8 cellular contexts compared by ENCODE assay signal in genomic region chr17:2852729-2853110, GRCh38. TPM values are rescaled to one million over a fixed set of nuclear protein-coding genes. Genes with fewer than 3 reads are reported as not detected.
A peak's percentile ranks its signal among the peaks of the same experiment; 100 is the strongest.
DNase-seq lines count a peak whose midpoint lies in the region; ATAC-seq and TF ChIP-seq lines count a peak whose summit lies in the region.

No MANE protein-coding gene starts in this region.

- intact Hi-C loops in CD8-positive, alpha-beta T cell (cut with DNase I, micrococcal nuclease), result no loop called here
- intact Hi-C loops in left ventricle myocardium inferior (cut with micrococcal nuclease), result no loop called here

- DNase-seq in CD8-positive, alpha-beta T cell, result no peak
- DNase-seq in SJSA1 (ENCODE audit: low read depth in 1 of 2, low spot score in 2 of 2) (no peak), left ventricle myocardium inferior (no peak), progenitor cell of endocrine pancreas (ENCODE audit: low spot score, unreplicated experiment) (no peak), SK-N-DZ (ENCODE audit: low spot score) (no peak), HEK293T (ENCODE audit: extremely low spot score) (no peak), RKO (ENCODE audit: low spot score) (no peak)
- DNase-seq in activated CD4-positive, CD25-positive, alpha-beta regulatory T cell treated with anti-CD3 and anti-CD28 coated beads, Interleukin-2, amount 50 U/mL, for 72 hours, result no peak

- no peaks in the 10 kb centered on the region for H3K9me3 Mint-ChIP-seq in CD8-positive, alpha-beta T cell
- H3K9me3 Mint-ChIP-seq in progenitor cell of endocrine pancreas (ENCODE audit: low read depth), result no peaks in the 10 kb centered on the region

- CTCF ChIA-PET in CD8-positive, alpha-beta T cell (lab: Charles Lee), result interaction anchor here (1.0 to 10.1 kb wide), 3 partner anchors 15 to 157 kb away, joined by 4 to 167 read pairs (median 9); no protein-coding TSS in a partner anchor
- CTCF ChIA-PET in HEK293T (lab: Yijun Ruan, JAX), result no interaction called here

- no peaks in the 10 kb centered on the region for H3K9me3 ChIP-seq in CD8-positive, alpha-beta T cell (ENCODE audit: low read length)
- no peaks in the 10 kb centered on the region for H3K9me3 ChIP-seq in SJSA1 (replicated peaks)
- no peaks in the 10 kb centered on the region for H3K9me3 ChIP-seq in left ventricle myocardium inferior (replicated peaks)

- peaks cover 12% of the 10 kb centered on the region for H3K27me3 ChIP-seq in CD8-positive, alpha-beta T cell (ENCODE audit: insufficient read depth, low read length)
- H3K27me3 ChIP-seq in SJSA1 (replicated peaks) (peaks cover 6% of the 10 kb centered on the region; the same call in 1 of the 2 replicates), left ventricle myocardium inferior (ENCODE audit: low read depth) (peaks cover 11% of the 10 kb centered on the region)

- H3K27me3 Mint-ChIP-seq in CD8-positive, alpha-beta T cell (ENCODE audit: low read depth), result peaks cover 38% of the 10 kb centered on the region
- no peaks in the 10 kb centered on the region for H3K27me3 Mint-ChIP-seq in progenitor cell of endocrine pancreas

- TF ChIP-seq CTCF in CD8-positive, alpha-beta T cell (IDR thresholded peaks at IDR 0.05), result no peak
- TF ChIP-seq CTCF in left ventricle myocardium inferior (IDR thresholded peaks at IDR 0.05; ENCODE audit: borderline replicate concordance) (no peak), progenitor cell of endocrine pancreas (IDR thresholded peaks at IDR 0.05; ENCODE audit: unreplicated experiment) (no peak)

- H3K36me3 Mint-ChIP-seq in CD8-positive, alpha-beta T cell, result no peaks in the 10 kb centered on the region
- no peaks in the 10 kb centered on the region for H3K36me3 Mint-ChIP-seq in progenitor cell of endocrine pancreas (ENCODE audit: insufficient read depth)

- no peak overlapping the region for H3K27ac ChIP-seq in CD8-positive, alpha-beta T cell (ENCODE audit: low read depth, low read length)
- H3K27ac ChIP-seq in SJSA1 (no peak overlapping the region), left ventricle myocardium inferior (replicated peaks) (peak overlapping the region; percentile 88)

- H3K4me3 Mint-ChIP-seq in CD8-positive, alpha-beta T cell, result peak overlapping the region; percentile 69
- H3K4me3 Mint-ChIP-seq in progenitor cell of endocrine pancreas (ENCODE audit: low read depth), result peak overlapping the region; percentile 58

- POLR2A ChIA-PET in CD8-positive, alpha-beta T cell (lab: Charles Lee), result interaction anchor here (0.6 kb wide), 1 partner anchor 66 kb away, joined by 3 read pairs; no protein-coding TSS in a partner anchor
- POLR2A ChIA-PET in HEK293T (lab: Yijun Ruan, JAX), result interaction anchor here (1.3 kb wide), 1 partner anchor 36 kb away, joined by 3 read pairs; no protein-coding TSS in a partner anchor

- no peak overlapping the region for H3K27ac Mint-ChIP-seq in CD8-positive, alpha-beta T cell
- no peak overlapping the region for H3K27ac Mint-ChIP-seq in progenitor cell of endocrine pancreas

- peak overlapping the region; percentile 27 for H3K4me3 ChIP-seq in CD8-positive, alpha-beta T cell (ENCODE audit: low read depth, low read length)
- H3K4me3 ChIP-seq in SJSA1, result peak overlapping the region; percentile 48
- peak overlapping the region; percentile 78 for H3K4me3 ChIP-seq in left ventricle myocardium inferior

- peaks cover 24% of the 10 kb centered on the region for H3K4me1 Mint-ChIP-seq in CD8-positive, alpha-beta T cell (ENCODE audit: low read depth)
- peaks cover 35% of the 10 kb centered on the region for H3K4me1 Mint-ChIP-seq in progenitor cell of endocrine pancreas (ENCODE audit: low read depth)

- no peak for ATAC-seq in CD8-positive, alpha-beta T cell

- peaks cover 12% of the 10 kb centered on the region for H3K4me1 ChIP-seq in CD8-positive, alpha-beta T cell (ENCODE audit: insufficient read depth, low read length)
- H3K4me1 ChIP-seq in SJSA1 (replicated peaks) (peaks cover 22% of the 10 kb centered on the region), left ventricle myocardium inferior (peaks cover 59% of the 10 kb centered on the region)

- no peaks in the 10 kb centered on the region for H3K36me3 ChIP-seq in CD8-positive, alpha-beta T cell (ENCODE audit: insufficient read depth, low read length)
- no peaks in the 10 kb centered on the region for H3K36me3 ChIP-seq in SJSA1
- H3K36me3 ChIP-seq in left ventricle myocardium inferior, result no peaks in the 10 kb centered on the region

TF ChIP-seq in HEK293T, 16 proteins besides CTCF, POLR2A, EP300 and RAD21:
- no peak for TF ChIP-seq ZNF384 (IDR thresholded peaks at IDR 0.05)
- TF ChIP-seq SP1 (IDR thresholded peaks at IDR 0.05), result no peak
- no peak for TF ChIP-seq HDGF (IDR thresholded peaks at IDR 0.05; ENCODE audit: borderline replicate concordance)
- no peak for TF ChIP-seq BHLHE40 (IDR thresholded peaks at IDR 0.05; ENCODE audit: borderline replicate concordance)
- no peak for TF ChIP-seq TARDBP (IDR thresholded peaks at IDR 0.05)
- TF ChIP-seq ELF4 (IDR thresholded peaks at IDR 0.05), result no peak
- no peak for TF ChIP-seq L3MBTL2 (conservative IDR thresholded peaks at IDR 0.05)
- no peak for TF ChIP-seq LEF1 (IDR thresholded peaks at IDR 0.05; ENCODE audit: borderline replicate concordance)
- no peak for TF ChIP-seq PKNOX1 (IDR thresholded peaks at IDR 0.05)
- TF ChIP-seq FOXA1 (IDR thresholded peaks at IDR 0.05), result no peak

RNA-seq across cellular contexts. Expression of gene RAP1GAP2, which starts 56.5 kb away (rescaled TPM):
- total RNA-seq in CD8-positive, alpha-beta T cell, result 10 to 100 TPM; 18.9 to 19.9 TPM
- total RNA-seq in SJSA1 (2014; rRNA removed; shearing (Covaris generic)), result 2.2 and 2.9 TPM in 2 replicates
- total RNA-seq in left ventricle myocardium inferior (63.8 TPM), progenitor cell of endocrine pancreas (105 and 116 TPM in 2 replicates)
- polyA plus RNA-seq in SK-N-DZ (2014; cell fraction: cytosol; rRNA removed), result 11.6 and 12.0 TPM in 2 replicates
- 32.4 and 37.7 TPM in 2 replicates for polyA plus RNA-seq in SK-N-DZ (2014; cell fraction: nucleus; rRNA removed)

Comparison
In these comparisons a context has a peak if more than half of its experiments do, and no peak if none do; other contexts are left out.
1. H3K4me3 ChIP-seq: peak in every context shown above with its lines; median percentile 78 in left ventricle myocardium inferior; 48 in SJSA1; 27 in CD8-positive, alpha-beta T cell.